In the genomic region with DNA sequence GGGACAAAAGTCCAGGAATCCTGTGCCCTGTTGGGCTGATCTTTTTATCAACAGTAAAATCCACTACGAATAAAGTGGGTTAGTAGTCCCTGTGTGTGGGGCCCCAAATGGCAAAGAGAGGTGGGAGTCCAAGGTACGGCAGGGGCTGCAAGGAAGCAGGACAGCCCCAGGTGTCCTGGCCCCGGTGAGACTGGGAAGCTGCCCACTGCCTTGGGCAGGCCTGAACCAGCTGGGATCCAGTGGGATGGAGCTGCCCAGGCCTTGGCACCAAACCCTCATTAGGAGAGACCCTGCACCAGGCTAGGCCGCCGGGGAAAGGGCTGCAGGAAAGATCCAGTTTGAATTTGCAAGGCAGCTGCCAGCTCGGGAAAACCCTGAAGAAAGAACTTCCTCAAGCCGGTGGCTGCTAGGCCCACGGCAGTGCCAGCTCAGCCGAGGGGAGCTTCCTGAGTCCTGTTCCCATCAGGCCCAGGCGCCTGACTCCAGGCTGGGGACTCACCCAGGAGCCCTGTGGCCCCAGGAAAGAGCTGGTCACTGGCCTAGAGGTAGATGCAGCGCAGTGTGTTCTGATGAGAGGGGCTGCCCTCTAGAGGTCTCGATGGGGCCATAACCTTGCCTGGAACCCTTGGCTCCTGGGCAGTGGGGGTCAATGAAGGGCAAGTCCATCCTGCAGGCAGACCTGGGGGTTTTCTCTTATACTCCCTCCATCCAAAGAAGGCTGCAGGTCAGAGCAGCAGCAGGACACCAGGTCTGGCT, we compare ENCODE assay signal across 14 cellular contexts. TPM values are rescaled to one million over a fixed set of nuclear protein-coding genes. Genes with fewer than 3 reads are reported as not detected.
A peak's percentile ranks its signal among the peaks of the same experiment; 100 is the strongest.
DNase-seq lines count a peak whose midpoint lies in the region; ATAC-seq, FAIRE-seq and TF ChIP-seq lines count a peak whose summit lies in the region.
"Had no signal": no experiment of that assay in that cellular context is flagged by ENCODE, and none has a peak within 500 bp of the region (broad histone marks: within the 10 kb centered on the region; RNA-seq: fewer than 3 reads in every experiment).

No MANE protein-coding gene starts in this region.

- DNase-seq in HuH-7 (ENCODE audit: low spot score) (peak; percentile 76), HepG2 (ENCODE audit: low spot score) (peak; percentile 77), glomerular visceral epithelial cell (ENCODE audit: extremely low spot score) (no peak), ascending aorta (ENCODE audit: low spot score in 2 of 2) (no peak), immature natural killer cell (no peak)
- no peak for DNase-seq in activated CD8-positive, alpha-beta T cell treated with anti-CD3 and anti-CD28 coated beads, Interleukin-2, amount 10 ng/mL, durations not matched to agents 7 days and 5 days
- DNase-seq: activated B cell treated with CpG ODN at 0.5 μM for 24 hours; activated naive CD8-positive, alpha-beta T cell treated with anti-CD3 and anti-CD28 coated beads for 36 hours; cerebellar nuclear complex; NCI-H226 had no signal

- peak; percentile 93 for TF ChIP-seq RAD21 in HepG2 (CRISPR knock-in tag; IDR thresholded peaks at IDR 0.05)

- no peaks in the 10 kb centered on the region for H3K36me3 Mint-ChIP-seq in activated CD8-positive, alpha-beta T cell treated with anti-CD3 and anti-CD28 coated beads, Interleukin-2, amount 10 ng/mL, durations not matched to agents 7 days and 5 days (ENCODE audit: low read depth)
- H3K36me3 Mint-ChIP-seq in immature natural killer cell, result no peaks in the 10 kb centered on the region
- H3K36me3 Mint-ChIP-seq: activated naive CD8-positive, alpha-beta T cell treated with anti-CD3 and anti-CD28 coated beads for 36 hours had no signal

- H3K27ac Mint-ChIP-seq in activated CD8-positive, alpha-beta T cell treated with anti-CD3 and anti-CD28 coated beads, Interleukin-2, amount 10 ng/mL, durations not matched to agents 7 days and 5 days, result peak overlapping the region; percentile 52
- no peak overlapping the region for H3K27ac Mint-ChIP-seq in immature natural killer cell
- H3K27ac Mint-ChIP-seq: activated B cell treated with CpG ODN at 0.5 μM for 24 hours; activated naive CD8-positive, alpha-beta T cell treated with anti-CD3 and anti-CD28 coated beads for 36 hours had no signal

- CTCF ChIA-PET in activated CD8-positive, alpha-beta T cell treated with anti-CD3 and anti-CD28 coated beads, Interleukin-2, amount 10 ng/mL, durations not matched to agents 7 days and 5 days (lab: Charles Lee), result interaction anchor here (1.1 to 4.4 kb wide), 4 partner anchors 18 to 35 kb away, joined by 3 to 49 read pairs (median 6); a partner anchor contains a TSS
- CTCF ChIA-PET in HepG2 (lab: Yijun Ruan, JAX; ENCODE audit: low intra/inter-chr PET ratio, low total read pairs), result interaction anchor here (0.6 to 9.0 kb wide), 3 partner anchors 9 to 28 kb away, joined by 3 to 265 read pairs (median 3); a partner anchor contains a TSS

- no peaks in the 10 kb centered on the region for H3K9me3 Mint-ChIP-seq in activated CD8-positive, alpha-beta T cell treated with anti-CD3 and anti-CD28 coated beads, Interleukin-2, amount 10 ng/mL, durations not matched to agents 7 days and 5 days (ENCODE audit: insufficient read depth)
- H3K9me3 Mint-ChIP-seq in immature natural killer cell, result no peaks in the 10 kb centered on the region
- H3K9me3 Mint-ChIP-seq: activated B cell treated with CpG ODN at 0.5 μM for 24 hours; activated naive CD8-positive, alpha-beta T cell treated with anti-CD3 and anti-CD28 coated beads for 36 hours had no signal

- H3K4me3 ChIP-seq in DOHH2 (ENCODE audit: low read length) (no peak overlapping the region), HepG2 (replicated peaks in 1 of 3; ENCODE audit: insufficient read depth in 1 of 3, low read depth in 2 of 3, low read length in 3 of 3) (peak overlapping the region in 1 of 3 experiments; percentile 37; a peak in 2 of 6 replicates), ascending aorta (no peak overlapping the region)
- H3K4me3 ChIP-seq: prostate gland had no signal

- TF ChIP-seq EP300 in HepG2 (IDR thresholded peaks at IDR 0.05; ENCODE audit: low read depth in 2 of 2, low read length in 2 of 2), result 0 out of 4 replicates have a peak, but pooled peaks of 1 of the 2 experiments have one; percentile 20
- TF ChIP-seq EP300 in HepG2 (CRISPR knock-in tag; IDR thresholded peaks at IDR 0.05; ENCODE audit: borderline replicate concordance), result no peak

- H3K27ac ChIP-seq in DOHH2 (ENCODE audit: low read depth, low read length), result no peak overlapping the region
- peak overlapping the region; percentile 81 for H3K27ac ChIP-seq in HepG2 (ENCODE audit: extremely low read length, insufficient read depth, low read length)
- no peak overlapping the region for H3K27ac ChIP-seq in ascending aorta
- H3K27ac ChIP-seq: epithelial cell of prostate, prostate gland had no signal

- H3K9ac ChIP-seq in HepG2 (ENCODE audit: insufficient read depth, low read depth, low read length), result peak overlapping the region; percentile 65

- H3K9me3 ChIP-seq in DOHH2 (ENCODE audit: control insufficient read depth, insufficient read depth, low read length) (no peaks in the 10 kb centered on the region), HepG2 (ENCODE audit: low read length) (no peaks in the 10 kb centered on the region), ascending aorta (no peaks in the 10 kb centered on the region)
- H3K9me3 ChIP-seq: prostate gland had no signal

- H3K4me2 ChIP-seq in DOHH2 (ENCODE audit: low read length) (peak overlapping the region; percentile 50), HepG2 (ENCODE audit: low read depth, low read length) (peak overlapping the region; percentile 60)

- no TSS peak for BruUV-seq in HepG2 (replicated peaks; lab: Mats Ljungman, UMichigan)

- intact Hi-C loops in HepG2 (cut with micrococcal nuclease; ENCODE audit: unreplicated experiment) (loop anchor here (1.0 kb wide), 1 partner anchor 26 kb away; no protein-coding TSS in a partner anchor), ascending aorta (cut with DNase I) (no loop called here)

- POLR2A ChIA-PET in activated CD8-positive, alpha-beta T cell treated with anti-CD3 and anti-CD28 coated beads, Interleukin-2, amount 10 ng/mL, durations not matched to agents 7 days and 5 days (lab: Charles Lee), result interaction anchor here (1.0 kb wide), 1 partner anchor 27 kb away, joined by 6 read pairs; no protein-coding TSS in a partner anchor
- POLR2A ChIA-PET in HepG2 (lab: Yijun Ruan, JAX), result interaction anchor here (1.0 to 16.5 kb wide), 9 partner anchors 14 to 116 kb away, joined by 3 to 625 read pairs (median 6); a partner anchor contains a TSS

- no peak overlapping the region for H3K4me3 Mint-ChIP-seq in activated CD8-positive, alpha-beta T cell treated with anti-CD3 and anti-CD28 coated beads, Interleukin-2, amount 10 ng/mL, durations not matched to agents 7 days and 5 days
- H3K4me3 Mint-ChIP-seq in immature natural killer cell, result no peak overlapping the region
- H3K4me3 Mint-ChIP-seq: activated B cell treated with CpG ODN at 0.5 μM for 24 hours; activated naive CD8-positive, alpha-beta T cell treated with anti-CD3 and anti-CD28 coated beads for 36 hours had no signal

- no peaks in the 10 kb centered on the region for H3F3A ChIP-seq in DOHH2 (ENCODE audit: control insufficient read depth, insufficient read depth)

- in situ Hi-C loops in HepG2 (cut with HindIII; ENCODE audit: extremely low pct_ligation_motif_present, low pct_unique_long_range_greater_than_20kb), result no loop called here

- peaks cover 19% of the 10 kb centered on the region for H3K4me1 Mint-ChIP-seq in activated CD8-positive, alpha-beta T cell treated with anti-CD3 and anti-CD28 coated beads, Interleukin-2, amount 10 ng/mL, durations not matched to agents 7 days and 5 days (ENCODE audit: low read depth)
- H3K4me1 Mint-ChIP-seq in immature natural killer cell, result peaks cover 6 to 14% of the 10 kb centered on the region in 2 donors

- peak; percentile 83 for FAIRE-seq in HepG2 (lab: Jason Lieb, UNC)

- H3K27me3 ChIP-seq in DOHH2 (ENCODE audit: control insufficient read depth, low read length) (peaks cover 5% of the 10 kb centered on the region; the same call in 1 of the 2 replicates), HepG2 (ENCODE audit: control insufficient read depth in 1 of 2, insufficient read depth in 2 of 2, low read length in 2 of 2) (no peaks in the 10 kb centered on the region), ascending aorta (no peaks in the 10 kb centered on the region)

- no peak; a peak in 1 of 4 replicates for TF ChIP-seq POLR2A in HepG2 (IDR thresholded peaks at IDR 0.05; ENCODE audit: insufficient read depth in 1 of 2, low read depth in 2 of 2, low read length in 2 of 2)

- H3K36me3 ChIP-seq in DOHH2 (ENCODE audit: control insufficient read depth, low read length) (no peaks in the 10 kb centered on the region), HepG2 (replicated peaks in 1 of 2; ENCODE audit: control insufficient read depth in 1 of 2, insufficient read depth in 2 of 2, low read length in 2 of 2) (peaks cover 14 to 35% of the 10 kb centered on the region in 2 experiments), ascending aorta (no peaks in the 10 kb centered on the region)
- H3K36me3 ChIP-seq: prostate gland had no signal

- no peaks in the 10 kb centered on the region for H3K9me2 ChIP-seq in DOHH2 (replicated peaks; ENCODE audit: control insufficient read depth, low read length)

- peaks cover 21% of the 10 kb centered on the region for H3K4me1 ChIP-seq in DOHH2 (ENCODE audit: control insufficient read depth, low read length)
- peaks cover 60% of the 10 kb centered on the region for H3K4me1 ChIP-seq in HepG2 (ENCODE audit: insufficient read depth, low read length)
- H3K4me1 ChIP-seq in ascending aorta, result peaks cover 0 to 5% of the 10 kb centered on the region in 2 donors
- H3K4me1 ChIP-seq: prostate gland had no signal

- 9% methylated on average over 4 of the region's 12 CpGs for WGBS in HepG2 (ENCODE audit: low lambda C conversion rate)

- H2AFZ ChIP-seq in HepG2 (ENCODE audit: low read length), result no peak overlapping the region

- no peak for ATAC-seq in activated CD8-positive, alpha-beta T cell treated with anti-CD3 and anti-CD28 coated beads, Interleukin-2, amount 10 ng/mL, durations not matched to agents 7 days and 5 days
- peak; percentile 81 for ATAC-seq in HepG2
- ATAC-seq in HG02938 (IDR thresholded peaks at IDR 0.05; ENCODE audit: unreplicated experiment), result no peak

- no peaks in the 10 kb centered on the region for H3K79me2 ChIP-seq in DOHH2 (ENCODE audit: control insufficient read depth, low read length)
- H3K79me2 ChIP-seq in HepG2 (ENCODE audit: insufficient read depth, low read length), result no peaks in the 10 kb centered on the region

- H3K27me3 Mint-ChIP-seq in activated CD8-positive, alpha-beta T cell treated with anti-CD3 and anti-CD28 coated beads, Interleukin-2, amount 10 ng/mL, durations not matched to agents 7 days and 5 days (ENCODE audit: low read depth), result peaks cover 16% of the 10 kb centered on the region
- peaks cover under 1 to 7% (median 6%) of the 10 kb centered on the region in 3 donors for H3K27me3 Mint-ChIP-seq in immature natural killer cell (ENCODE audit: low read depth in 3 of 3)

- peak; percentile 39 for TF ChIP-seq CTCF in DOHH2 (IDR thresholded peaks at IDR 0.05; ENCODE audit: low read depth, low read length, poor library complexity, severe bottlenecking)
- peak; percentile 93 for TF ChIP-seq CTCF in HepG2 (CRISPR knock-in tag; IDR thresholded peaks at IDR 0.05)
- no peak for TF ChIP-seq CTCF in ascending aorta (IDR thresholded peaks at IDR 0.05)

- H4K20me1 ChIP-seq in DOHH2 (ENCODE audit: control insufficient read depth, insufficient read depth, low read depth, low read length), result no peaks in the 10 kb centered on the region
- no peaks in the 10 kb centered on the region for H4K20me1 ChIP-seq in HepG2 (ENCODE audit: insufficient read depth, low read length)

RNA-seq across cellular contexts. Expression of a gene that starts 14.4 kb away (rescaled TPM):
- total RNA-seq in activated CD8-positive, alpha-beta T cell treated with anti-CD3 and anti-CD28 coated beads, Interleukin-2, amount 10 ng/mL, durations not matched to agents 7 days and 5 days, result 100 to 1,000 TPM; 515 to 531 TPM
- 34.5 and 51.1 TPM in 2 replicates for total RNA-seq in HepG2 (2016; rRNA removed; fragmentation: Illumina TruSeq; extraction: Trizol)
- 26.6 and 32.1 TPM in 2 replicates for total RNA-seq in HepG2 (2016; cell fraction: cytosol; rRNA removed; fragmentation: Illumina TruSeq; extraction: Trizol; ENCODE audit: low read depth)
- total RNA-seq in HepG2 (2016; cell fraction: insoluble cytoplasmic fraction; rRNA removed; fragmentation: Illumina TruSeq; extraction: Trizol), result 33.4 and 51.3 TPM in 2 replicates
- 43.7 and 48.0 TPM in 2 replicates for total RNA-seq in HepG2 (2016; cell fraction: membrane; rRNA removed; fragmentation: Illumina TruSeq; extraction: Trizol)
- total RNA-seq in HepG2 (2016; cell fraction: nucleus; rRNA removed; fragmentation: Illumina TruSeq; extraction: Trizol), result 26.6 and 32.5 TPM in 2 replicates
- polyA plus RNA-seq in HepG2 (2011; rRNA removed), result 66.1 and 66.2 TPM in 2 replicates
- polyA plus RNA-seq in HepG2 (2011; cell fraction: cytosol; rRNA removed), result 64.5 and 77.2 TPM in 2 replicates
- 39.4 and 42.6 TPM in 2 replicates for polyA plus RNA-seq in HepG2 (2011; cell fraction: nucleus; rRNA removed)
- polyA plus RNA-seq in HepG2 (2012), result 25.4 and 25.9 TPM in 2 replicates
- polyA plus RNA-seq in HepG2 (2016; cell fraction: cytosol; fragmentation: Illumina TruSeq; extraction: Trizol; ENCODE audit: low read depth), result 37.3 and 42.8 TPM in 2 replicates
- 57.1 and 66.6 TPM in 2 replicates for polyA plus RNA-seq in HepG2 (2016; cell fraction: insoluble cytoplasmic fraction; fragmentation: Illumina TruSeq; extraction: Trizol; ENCODE audit: low read depth)
- 69.3 and 71.1 TPM in 2 replicates for polyA plus RNA-seq in HepG2 (2016; cell fraction: membrane; fragmentation: Illumina TruSeq; extraction: Trizol; ENCODE audit: low read depth)
- polyA plus RNA-seq in HepG2 (2016; cell fraction: nucleus; fragmentation: Illumina TruSeq; extraction: Trizol; ENCODE audit: insufficient read depth, low read depth), result 73.5 and 75.3 TPM in 2 replicates
- 111 and 236 TPM in 2 replicates for polyA minus RNA-seq in HepG2 (2011; rRNA and poly(A)+ RNA removed; ENCODE audit: low replicate concordance)
- polyA minus RNA-seq in HepG2 (2011; cell fraction: cytosol; rRNA and poly(A)+ RNA removed), result 26.0 and 26.4 TPM in 2 replicates
- polyA minus RNA-seq in HepG2 (2011; cell fraction: nucleus; rRNA and poly(A)+ RNA removed), result 16.4 and 20.0 TPM in 2 replicates
- 283 TPM for total RNA-seq in ascending aorta
- polyA plus RNA-seq in immature natural killer cell, result 100 to 1,000 TPM; 550 to 903 (median 902) TPM

RNA-seq across cellular contexts. Expression of a gene that starts 16.5 kb away (rescaled TPM):
- not detected for total RNA-seq in activated CD8-positive, alpha-beta T cell treated with anti-CD3 and anti-CD28 coated beads, Interleukin-2, amount 10 ng/mL, durations not matched to agents 7 days and 5 days
- total RNA-seq in HepG2 (2016; rRNA removed; fragmentation: Illumina TruSeq; extraction: Trizol) (14.3 and 29.8 TPM in 2 replicates), ascending aorta (not detected)
- 9.4 and 12.0 TPM in 2 replicates for total RNA-seq in HepG2 (2016; cell fraction: cytosol; rRNA removed; fragmentation: Illumina TruSeq; extraction: Trizol; ENCODE audit: low read depth)
- 14.3 and 31.3 TPM in 2 replicates for total RNA-seq in HepG2 (2016; cell fraction: insoluble cytoplasmic fraction; rRNA removed; fragmentation: Illumina TruSeq; extraction: Trizol)
- 13.7 and 15.1 TPM in 2 replicates for total RNA-seq in HepG2 (2016; cell fraction: membrane; rRNA removed; fragmentation: Illumina TruSeq; extraction: Trizol)
- 51.2 and 60.9 TPM in 2 replicates for total RNA-seq in HepG2 (2016; cell fraction: nucleus; rRNA removed; fragmentation: Illumina TruSeq; extraction: Trizol)
- polyA plus RNA-seq in HepG2 (2011; rRNA removed) (164 and 247 TPM in 2 replicates), immature natural killer cell (not detected)
- polyA plus RNA-seq in HepG2 (2011; cell fraction: cytosol; rRNA removed), result 69.6 and 77.8 TPM in 2 replicates
- 645 and 755 TPM in 2 replicates for polyA plus RNA-seq in HepG2 (2011; cell fraction: nucleus; rRNA removed)
- 101 and 126 TPM in 2 replicates for polyA plus RNA-seq in HepG2 (2012)
- polyA plus RNA-seq in HepG2 (2016; cell fraction: cytosol; fragmentation: Illumina TruSeq; extraction: Trizol; ENCODE audit: low read depth), result 7.3 and 7.5 TPM in 2 replicates
- 17.2 and 22.9 TPM in 2 replicates for polyA plus RNA-seq in HepG2 (2016; cell fraction: insoluble cytoplasmic fraction; fragmentation: Illumina TruSeq; extraction: Trizol; ENCODE audit: low read depth)
- polyA plus RNA-seq in HepG2 (2016; cell fraction: membrane; fragmentation: Illumina TruSeq; extraction: Trizol; ENCODE audit: low read depth), result 12.8 and 13.7 TPM in 2 replicates
- 146 and 148 TPM in 2 replicates for polyA plus RNA-seq in HepG2 (2016; cell fraction: nucleus; fragmentation: Illumina TruSeq; extraction: Trizol; ENCODE audit: insufficient read depth, low read depth)
- polyA minus RNA-seq in HepG2 (2011; rRNA and poly(A)+ RNA removed; ENCODE audit: low replicate concordance), result 0.14 and 257 TPM in 2 replicates
- 61.1 and 83.0 TPM in 2 replicates for polyA minus RNA-seq in HepG2 (2011; cell fraction: cytosol; rRNA and poly(A)+ RNA removed)
- polyA minus RNA-seq in HepG2 (2011; cell fraction: nucleus; rRNA and poly(A)+ RNA removed), result 113 and 140 TPM in 2 replicates
- total RNA-seq: activated B cell treated with CpG ODN at 0.5 μM for 24 hours had no signal

RNA-seq across cellular contexts. Expression of a gene that starts 30.2 kb away (rescaled TPM):
- not detected for total RNA-seq in activated CD8-positive, alpha-beta T cell treated with anti-CD3 and anti-CD28 coated beads, Interleukin-2, amount 10 ng/mL, durations not matched to agents 7 days and 5 days
- total RNA-seq in HepG2 (2016; rRNA removed; fragmentation: Illumina TruSeq; extraction: Trizol) (0.15 TPM in 1 of 2 replicates, not detected in the other), ascending aorta (4.7 TPM)
- 1.8 and 2.0 TPM in 2 replicates for total RNA-seq in HepG2 (2016; cell fraction: cytosol; rRNA removed; fragmentation: Illumina TruSeq; extraction: Trizol; ENCODE audit: low read depth)
- 0.09 and 0.28 TPM in 2 replicates for total RNA-seq in HepG2 (2016; cell fraction: insoluble cytoplasmic fraction; rRNA removed; fragmentation: Illumina TruSeq; extraction: Trizol)
- 0.87 and 1.1 TPM in 2 replicates for total RNA-seq in HepG2 (2016; cell fraction: membrane; rRNA removed; fragmentation: Illumina TruSeq; extraction: Trizol)
- total RNA-seq in HepG2 (2016; cell fraction: nucleus; rRNA removed; fragmentation: Illumina TruSeq; extraction: Trizol), result 0.25 and 0.44 TPM in 2 replicates
- polyA plus RNA-seq in HepG2 (2011; rRNA removed) (0.03 TPM in 1 of 2 replicates, not detected in the other), immature natural killer cell (not detected)
- not detected in 2 replicates for polyA plus RNA-seq in HepG2 (2011; cell fraction: cytosol; rRNA removed)
- 0.14 and 0.33 TPM in 2 replicates for polyA plus RNA-seq in HepG2 (2011; cell fraction: nucleus; rRNA removed)
- 0.08 TPM in 1 of 2 replicates, not detected in the other for polyA plus RNA-seq in HepG2 (2012)
- polyA plus RNA-seq in HepG2 (2016; cell fraction: cytosol; fragmentation: Illumina TruSeq; extraction: Trizol; ENCODE audit: low read depth), result not detected in 2 replicates
- not detected in 2 replicates for polyA plus RNA-seq in HepG2 (2016; cell fraction: insoluble cytoplasmic fraction; fragmentation: Illumina TruSeq; extraction: Trizol; ENCODE audit: low read depth)
- polyA plus RNA-seq in HepG2 (2016; cell fraction: membrane; fragmentation: Illumina TruSeq; extraction: Trizol; ENCODE audit: low read depth), result not detected in 2 replicates
- 0.31 TPM in 1 of 2 replicates, not detected in the other for polyA plus RNA-seq in HepG2 (2016; cell fraction: nucleus; fragmentation: Illumina TruSeq; extraction: Trizol; ENCODE audit: insufficient read depth, low read depth)
- 0.47 and 2.3 TPM in 2 replicates for polyA minus RNA-seq in HepG2 (2011; rRNA and poly(A)+ RNA removed; ENCODE audit: low replicate concordance)
- 0.26 TPM in 1 of 2 replicates, not detected in the other for polyA minus RNA-seq in HepG2 (2011; cell fraction: cytosol; rRNA and poly(A)+ RNA removed)
- polyA minus RNA-seq in HepG2 (2011; cell fraction: nucleus; rRNA and poly(A)+ RNA removed), result 1.2 and 1.5 TPM in 2 replicates
- total RNA-seq: activated B cell treated with CpG ODN at 0.5 μM for 24 hours, prostate gland had no signal

RNA-seq across cellular contexts. Expression of a gene that starts 47.4 kb away (rescaled TPM):
- under 1 TPM; 0.52 to 0.84 TPM for total RNA-seq in activated CD8-positive, alpha-beta T cell treated with anti-CD3 and anti-CD28 coated beads, Interleukin-2, amount 10 ng/mL, durations not matched to agents 7 days and 5 days
- total RNA-seq in HepG2 (2016; rRNA removed; fragmentation: Illumina TruSeq; extraction: Trizol) (25.6 and 93.2 TPM in 2 replicates), ascending aorta (24.2 TPM)
- total RNA-seq in HepG2 (2016; cell fraction: cytosol; rRNA removed; fragmentation: Illumina TruSeq; extraction: Trizol; ENCODE audit: low read depth), result 12.3 and 13.3 TPM in 2 replicates
- 23.5 and 94.1 TPM in 2 replicates for total RNA-seq in HepG2 (2016; cell fraction: insoluble cytoplasmic fraction; rRNA removed; fragmentation: Illumina TruSeq; extraction: Trizol)
- total RNA-seq in HepG2 (2016; cell fraction: membrane; rRNA removed; fragmentation: Illumina TruSeq; extraction: Trizol), result 18.0 and 19.0 TPM in 2 replicates
- total RNA-seq in HepG2 (2016; cell fraction: nucleus; rRNA removed; fragmentation: Illumina TruSeq; extraction: Trizol), result 106 and 120 TPM in 2 replicates
- polyA plus RNA-seq in HepG2 (2011; rRNA removed) (158 and 173 TPM in 2 replicates), immature natural killer cell (not detected)
- polyA plus RNA-seq in HepG2 (2011; cell fraction: cytosol; rRNA removed), result 99.8 and 199 TPM in 2 replicates
- 824 and 1,487 TPM in 2 replicates for polyA plus RNA-seq in HepG2 (2011; cell fraction: nucleus; rRNA removed)
- polyA plus RNA-seq in HepG2 (2012), result 48.8 and 75.5 TPM in 2 replicates
- 10.5 and 10.8 TPM in 2 replicates for polyA plus RNA-seq in HepG2 (2016; cell fraction: cytosol; fragmentation: Illumina TruSeq; extraction: Trizol; ENCODE audit: low read depth)
- polyA plus RNA-seq in HepG2 (2016; cell fraction: insoluble cytoplasmic fraction; fragmentation: Illumina TruSeq; extraction: Trizol; ENCODE audit: low read depth), result 26.4 and 37.1 TPM in 2 replicates
- polyA plus RNA-seq in HepG2 (2016; cell fraction: membrane; fragmentation: Illumina TruSeq; extraction: Trizol; ENCODE audit: low read depth), result 15.3 and 17.6 TPM in 2 replicates
- 390 and 409 TPM in 2 replicates for polyA plus RNA-seq in HepG2 (2016; cell fraction: nucleus; fragmentation: Illumina TruSeq; extraction: Trizol; ENCODE audit: insufficient read depth, low read depth)
- 84.6 and 160 TPM in 2 replicates for polyA minus RNA-seq in HepG2 (2011; rRNA and poly(A)+ RNA removed; ENCODE audit: low replicate concordance)
- 55.4 and 70.0 TPM in 2 replicates for polyA minus RNA-seq in HepG2 (2011; cell fraction: cytosol; rRNA and poly(A)+ RNA removed)
- polyA minus RNA-seq in HepG2 (2011; cell fraction: nucleus; rRNA and poly(A)+ RNA removed), result 81.1 and 108 TPM in 2 replicates
- total RNA-seq: activated B cell treated with CpG ODN at 0.5 μM for 24 hours had no signal

RNA-seq across cellular contexts. Expression of a gene that starts 57.3 kb away (rescaled TPM):
- not detected for total RNA-seq in activated CD8-positive, alpha-beta T cell treated with anti-CD3 and anti-CD28 coated beads, Interleukin-2, amount 10 ng/mL, durations not matched to agents 7 days and 5 days
- total RNA-seq in HepG2 (2016; rRNA removed; fragmentation: Illumina TruSeq; extraction: Trizol) (0.07 TPM in 1 of 2 replicates, not detected in the other), ascending aorta (not detected)
- total RNA-seq in HepG2 (2016; cell fraction: cytosol; rRNA removed; fragmentation: Illumina TruSeq; extraction: Trizol; ENCODE audit: low read depth), result not detected in 2 replicates
- total RNA-seq in HepG2 (2016; cell fraction: insoluble cytoplasmic fraction; rRNA removed; fragmentation: Illumina TruSeq; extraction: Trizol), result 0.06 TPM in 1 of 2 replicates, not detected in the other
- not detected in 2 replicates for total RNA-seq in HepG2 (2016; cell fraction: membrane; rRNA removed; fragmentation: Illumina TruSeq; extraction: Trizol)
- total RNA-seq in HepG2 (2016; cell fraction: nucleus; rRNA removed; fragmentation: Illumina TruSeq; extraction: Trizol), result 0.25 TPM in 1 of 2 replicates, not detected in the other
- polyA plus RNA-seq in HepG2 (2011; rRNA removed) (0.41 and 0.44 TPM in 2 replicates), immature natural killer cell (not detected)
- 0.08 and 0.15 TPM in 2 replicates for polyA plus RNA-seq in HepG2 (2011; cell fraction: cytosol; rRNA removed)
- 1.3 and 2.1 TPM in 2 replicates for polyA plus RNA-seq in HepG2 (2011; cell fraction: nucleus; rRNA removed)
- polyA plus RNA-seq in HepG2 (2012), result 0.17 and 0.37 TPM in 2 replicates
- polyA plus RNA-seq in HepG2 (2016; cell fraction: cytosol; fragmentation: Illumina TruSeq; extraction: Trizol; ENCODE audit: low read depth), result not detected in 2 replicates
- polyA plus RNA-seq in HepG2 (2016; cell fraction: insoluble cytoplasmic fraction; fragmentation: Illumina TruSeq; extraction: Trizol; ENCODE audit: low read depth), result not detected in 2 replicates
- not detected in 2 replicates for polyA plus RNA-seq in HepG2 (2016; cell fraction: membrane; fragmentation: Illumina TruSeq; extraction: Trizol; ENCODE audit: low read depth)
- 0.42 TPM in 1 of 2 replicates, not detected in the other for polyA plus RNA-seq in HepG2 (2016; cell fraction: nucleus; fragmentation: Illumina TruSeq; extraction: Trizol; ENCODE audit: insufficient read depth, low read depth)
- 0.09 and 0.34 TPM in 2 replicates for polyA minus RNA-seq in HepG2 (2011; rRNA and poly(A)+ RNA removed; ENCODE audit: low replicate concordance)
- polyA minus RNA-seq in HepG2 (2011; cell fraction: cytosol; rRNA and poly(A)+ RNA removed), result not detected in 2 replicates
- polyA minus RNA-seq in HepG2 (2011; cell fraction: nucleus; rRNA and poly(A)+ RNA removed), result 0.90 TPM in 1 of 2 replicates, not detected in the other
- total RNA-seq: activated B cell treated with CpG ODN at 0.5 μM for 24 hours; activated naive CD8-positive, alpha-beta T cell treated with anti-CD3 and anti-CD28 coated beads for 36 hours; prostate gland had no signal

Comparison
In these comparisons a context has a peak if more than half of its experiments do, and no peak if none do; other contexts are left out.
1. CTCF ChIP-seq: peak in DOHH2 (single experiment) and HepG2 (single experiment); none in ascending aorta (0 of 3).
2. DNase-seq: peak in HuH-7 (single experiment) and HepG2 (single experiment); none in activated CD8-positive, alpha-beta T cell treated with anti-CD3 and anti-CD28 coated beads, Interleukin-2, amount 10 ng/mL, durations not matched to agents 7 days and 5 days (single experiment), glomerular visceral epithelial cell (single experiment), ascending aorta (0 of 2) and immature natural killer cell (0 of 3).
3. RNA of a gene that starts 16.5 kb away (total RNA-seq): 9.4 to 60.9 TPM in HepG2; not detected in activated CD8-positive, alpha-beta T cell treated with anti-CD3 and anti-CD28 coated beads, Interleukin-2, amount 10 ng/mL, durations not matched to agents 7 days and 5 days and not detected in ascending aorta (single experiment); every median in the first group is over 10 times any median in the second.